Comparison of ENCODE assay signal across 8 cellular contexts in genomic region chr14:66508846-66509621, GRCh38. TPM values are rescaled to one million over a fixed set of nuclear protein-coding genes. Genes with fewer than 3 reads are reported as not detected.
A peak's percentile ranks its signal among the peaks of the same experiment; 100 is the strongest.
DNase-seq lines count a peak whose midpoint lies in the region; ATAC-seq, FAIRE-seq and TF ChIP-seq lines count a peak whose summit lies in the region.

No MANE protein-coding gene starts in this region.

- POLR2A ChIA-PET in A673 (lab: Charles Lee; ENCODE audit: low non-redundant PET) (interaction anchor here (0.7 kb wide), 1 partner anchor 635 kb away, joined by 5 read pairs; no protein-coding TSS in a partner anchor), GM12878 (lab: Charles Lee) (interaction anchor here (0.6 to 1.1 kb wide), 2 partner anchors 141 to 149 kb away, joined by 3 read pairs; no protein-coding TSS in a partner anchor)

- WGBS in GM12878 (ENCODE audit: insufficient coverage, insufficient replicate concordance, low lambda C conversion rate, missing lambda C conversion rate): 1% methylated on average over 52 of the region's 57 CpGs

- BruUV-seq in A673 (replicated peaks; lab: Mats Ljungman, UMichigan) (no TSS peak), GM12878 (replicated peaks; lab: Mats Ljungman, UMichigan) (no TSS peak)

- H3K4me1 ChIP-seq in A673 (ENCODE audit: insufficient read depth, low read length, poor library complexity, severe bottlenecking): peaks cover 10% of the 10 kb centered on the region
- peaks cover 8% of the 10 kb centered on the region for H3K4me1 ChIP-seq in GM12878 (ENCODE audit: control insufficient read depth, insufficient read depth, low read length)

- TF ChIP-seq RAD21 in GM12878 (IDR thresholded peaks at IDR 0.05; ENCODE audit: insufficient read depth, low read depth, low read length): no peak

- H3K27me3 ChIP-seq in A673 (replicated peaks; ENCODE audit: insufficient read depth, low read depth, low read length, poor library complexity) (peaks cover 14% of the 10 kb centered on the region), HL-60 (ENCODE audit: insufficient read depth, poor library complexity, severe bottlenecking) (no peaks in the 10 kb centered on the region), GM12878 (replicated peaks in 1 of 2; ENCODE audit: control insufficient read depth in 2 of 2, insufficient read depth in 2 of 2, low read length in 1 of 2) (no peaks in the 10 kb centered on the region)

- CTCF ChIA-PET in A673 (lab: Charles Lee): no interaction called here
- CTCF ChIA-PET in GM12878 (lab: Yijun Ruan, JAX): interaction anchor here (1.0 to 2.8 kb wide), 4 partner anchors 10 to 12 kb away, joined by 3 to 25 read pairs (median 6); no protein-coding TSS in a partner anchor

- ATAC-seq in GM18520 (IDR thresholded peaks at IDR 0.05; ENCODE audit: unreplicated experiment) (peak; percentile 22), GM12878 (peak; percentile 59), HG02973 (IDR thresholded peaks at IDR 0.05; ENCODE audit: unreplicated experiment) (no peak)

- intact Hi-C loops in A673 (cut with micrococcal nuclease; ENCODE audit: unreplicated experiment) (no loop called here), GM12878 (cut with micrococcal nuclease; ENCODE audit: unreplicated experiment) (loop anchor here (5.0 kb wide), 2 partner anchors 93 to 143 kb away; no protein-coding TSS in a partner anchor)

- no peaks in the 10 kb centered on the region; the same call in 1 of the 2 replicates for H4K20me1 ChIP-seq in GM12878 (ENCODE audit: control insufficient read depth, insufficient read depth)

- SMC1A ChIA-PET in GM12878 (lab: Charles Lee; ENCODE audit: uncharacterized antibody, unreplicated experiment): interaction anchor here (1.0 to 2.2 kb wide), 6 partner anchors 11 to 138 kb away, joined by 3 to 13 read pairs (median 3); no protein-coding TSS in a partner anchor

- TF ChIP-seq EP300 in GM12878 (IDR thresholded peaks at IDR 0.05; ENCODE audit: borderline replicate concordance in 1 of 2, control insufficient read depth in 1 of 2, low read depth in 2 of 2, low read length in 2 of 2): peak in 1 of 2 experiments; percentile 58; a peak in 1 of 4 replicates

- H3K9me3 ChIP-seq in A673 (ENCODE audit: low read depth, low read length, poor library complexity, severe bottlenecking) (no peaks in the 10 kb centered on the region), GM12878 (replicated peaks; ENCODE audit: control insufficient read depth, insufficient read depth, low read length) (no peaks in the 10 kb centered on the region)

- peak; percentile 36; the same call in 1 of the 2 replicates for TF ChIP-seq POLR2A in GM12878 (IDR thresholded peaks at IDR 0.05; ENCODE audit: low read depth, low read length)

- peak overlapping the region; percentile 77 for H3K27ac ChIP-seq in A673 (ENCODE audit: low read depth, low read length, poor library complexity, severe bottlenecking)
- peak overlapping the region; percentile 88 for H3K27ac ChIP-seq in HL-60 (replicated peaks)
- H3K27ac ChIP-seq in GM12878 (ENCODE audit: control insufficient read depth, insufficient read depth): peak overlapping the region; percentile 87

- H3K79me2 ChIP-seq in GM12878 (ENCODE audit: control insufficient read depth, insufficient read depth, low read length): peaks cover 63% of the 10 kb centered on the region

- H3K9ac ChIP-seq in GM12878 (ENCODE audit: control insufficient read depth, insufficient read depth, low read length): peak overlapping the region; percentile 94

- H3K4me3 ChIP-seq in A673 (ENCODE audit: low read depth, low read length, poor library complexity, severe bottlenecking): peak overlapping the region; percentile 77
- peak overlapping the region; percentile 72 for H3K4me3 ChIP-seq in HL-60 (replicated peaks; ENCODE audit: insufficient read depth, low read length)
- peak overlapping the region; percentile 95 for H3K4me3 ChIP-seq in GM12878
- H3K4me3 ChIP-seq in iPS-11a (ENCODE audit: low read depth, low read length): peak overlapping the region; percentile 98
- H3K4me3 ChIP-seq in retinal pigment epithelial cell (ENCODE audit: low read length): peak overlapping the region; percentile 65

- DNase-seq in A673 (ENCODE audit: low spot score) (peak; percentile 43), HL-60 (ENCODE audit: low read depth in 1 of 2, low spot score in 1 of 2) (peak in 1 of 2 experiments; percentile 6), T-helper 2 cell (peak; percentile 16 to 54 (median 26)), GM12878 (ENCODE audit: low read depth, low spot score) (peak; percentile 55), retinal pigment epithelial cell (ENCODE audit: low read depth) (no peak)

- no peak for FAIRE-seq in GM12878 (lab: Jason Lieb, UNC)

- RAD21 ChIA-PET in GM12878 (lab: Charles Lee; ENCODE audit: unreplicated experiment): interaction anchor here (1.0 to 2.5 kb wide), 4 partner anchors 11 to 140 kb away, joined by 4 to 17 read pairs (median 10); no protein-coding TSS in a partner anchor

- no peaks in the 10 kb centered on the region for H3K36me3 ChIP-seq in A673 (ENCODE audit: insufficient read depth, low read length, poor library complexity, severe bottlenecking)
- no peaks in the 10 kb centered on the region for H3K36me3 ChIP-seq in GM12878 (ENCODE audit: control insufficient read depth in 2 of 2, insufficient read depth in 2 of 2, low read length in 1 of 2)

- peak overlapping the region; percentile 86 for H3K4me2 ChIP-seq in GM12878 (ENCODE audit: control insufficient read depth, insufficient read depth)

- in situ Hi-C loops in GM12878 (cut with MboI): loop anchor here (10.0 kb wide), 1 partner anchor 846 kb away; the partner anchor contains the start of gene ATP6V1D

- peak overlapping the region; percentile 93 for H2AFZ ChIP-seq in GM12878 (ENCODE audit: control insufficient read depth, low read depth, low read length)

- no peak for TF ChIP-seq CTCF in A673 (conservative IDR thresholded peaks at IDR 0.05; ENCODE audit: low read depth, low read length)
- TF ChIP-seq CTCF in HL-60 (IDR thresholded peaks at IDR 0.05; ENCODE audit: insufficient read depth, low read length): no peak
- TF ChIP-seq CTCF in GM12878 (IDR thresholded peaks at IDR 0.05 in 2 of 3, conservative IDR thresholded peaks at IDR 0.05 in 1 of 3; ENCODE audit: control insufficient read depth in 2 of 3, extremely low read depth in 1 of 3, insufficient read depth in 1 of 3, low read depth in 3 of 3, low read length in 3 of 3): no peak
- TF ChIP-seq CTCF in retinal pigment epithelial cell (conservative IDR thresholded peaks at IDR 0.05; ENCODE audit: low read depth, low read length): no peak

TF ChIP-seq in GM12878, 131 proteins besides CTCF, POLR2A, EP300 and RAD21 (continues in another document):
- no peak for TF ChIP-seq NR2C1 (IDR thresholded peaks at IDR 0.05)
- TF ChIP-seq MEF2B (IDR thresholded peaks at IDR 0.05; ENCODE audit: partially characterized antibody, poor library complexity, severe bottlenecking): peak; percentile 88
- peak; percentile 41 to 52; a peak in 2 of 4 replicates for TF ChIP-seq BHLHE40 (IDR thresholded peaks at IDR 0.05; ENCODE audit: borderline replicate concordance in 1 of 2, low read depth in 2 of 2, low read length in 1 of 2)
- TF ChIP-seq SIN3A (IDR thresholded peaks at IDR 0.05; ENCODE audit: low read depth, low read length): peak; percentile 61; the same call in 1 of the 2 replicates

RNA-seq across cellular contexts. Expression of gene GPHN, which starts 1.1 kb away (rescaled TPM):
- total RNA-seq in A673 (2021): 29.9 and 30.3 TPM in 2 replicates
- total RNA-seq in GM12878 (2013; cell fraction: nucleolus; rRNA removed): 105 and 106 TPM in 2 replicates
- total RNA-seq in GM12878 (2014; rRNA removed): 23.2 and 24.5 TPM in 2 replicates
- 30.3 and 32.6 TPM in 2 replicates for total RNA-seq in GM12878 (2014; rRNA removed; fragmentation: Illumina TruSeq; extraction: Trizol)
- 44.7 and 46.0 TPM in 2 replicates for total RNA-seq in GM12878 (2021)
- polyA plus RNA-seq in GM12878 (2011; ENCODE audit: low read depth): 19.0 TPM
- polyA plus RNA-seq in GM12878 (2011; rRNA removed): 48.8 and 55.9 TPM in 2 replicates
- polyA plus RNA-seq in GM12878 (2011; cell fraction: cytosol; rRNA removed): 36.1 and 39.8 TPM in 2 replicates
- polyA plus RNA-seq in GM12878 (2011; cell fraction: nucleus; rRNA removed): 41.9 and 45.2 TPM in 2 replicates
- 31.9 and 39.3 TPM in 2 replicates for polyA plus RNA-seq in GM12878 (2012)
- polyA plus RNA-seq in GM12878 (2014; fragmentation: Illumina TruSeq; extraction: Trizol): 37.4 and 38.2 TPM in 2 replicates
- polyA plus RNA-seq in GM12878 (2014; fragmentation: Nextera tagmentation; extraction: Ambion mirVana): 10 to 100 TPM; 32.3 to 33.1 TPM
- 22.3 and 35.6 TPM in 2 replicates for polyA plus RNA-seq in GM12878 (2014; rRNA removed)
- polyA plus RNA-seq in GM12878 (2016; fragmentation: Nextera tagmentation; extraction: Ambion mirVana): 10 to 100 TPM; 33.1 to 43.7 TPM
- polyA minus RNA-seq in GM12878 (2011; rRNA and poly(A)+ RNA removed): 132 and 154 TPM in 2 replicates
- polyA minus RNA-seq in GM12878 (2011; cell fraction: cytosol; rRNA and poly(A)+ RNA removed): 39.4 and 40.0 TPM in 2 replicates
- polyA minus RNA-seq in GM12878 (2011; cell fraction: nucleus; rRNA and poly(A)+ RNA removed): 216 and 390 TPM in 2 replicates

RNA-seq across cellular contexts. Expression of gene CCDC196, which starts 22.9 kb away (rescaled TPM):
- total RNA-seq in A673 (2021) (not detected in 2 replicates), GM12878 (2014; rRNA removed) (not detected in 2 replicates), GM12878 (2014; rRNA removed; fragmentation: Illumina TruSeq; extraction: Trizol) (not detected in 2 replicates), GM12878 (2021) (not detected in 2 replicates)
- not detected in 2 replicates for total RNA-seq in GM12878 (2013; cell fraction: nucleolus; rRNA removed)
- not detected for polyA plus RNA-seq in GM12878 (2011; ENCODE audit: low read depth)
- polyA plus RNA-seq in GM12878 (2011; rRNA removed) (not detected in 2 replicates), GM12878 (2014; fragmentation: Illumina TruSeq; extraction: Trizol) (not detected in 2 replicates), GM12878 (2014; fragmentation: Nextera tagmentation; extraction: Ambion mirVana) (under 1 TPM in 1 of 2 experiments, not detected in 1; 0.03 TPM), GM12878 (2014; rRNA removed) (not detected in 2 replicates), GM12878 (2016; fragmentation: Nextera tagmentation; extraction: Ambion mirVana) (under 1 TPM; 0.28 to 0.52 TPM)
- polyA plus RNA-seq in GM12878 (2011; cell fraction: cytosol; rRNA removed): not detected in 2 replicates
- not detected in 2 replicates for polyA plus RNA-seq in GM12878 (2011; cell fraction: nucleus; rRNA removed)
- not detected in 2 replicates for polyA plus RNA-seq in GM12878 (2012)
- not detected in 2 replicates for polyA minus RNA-seq in GM12878 (2011; rRNA and poly(A)+ RNA removed)
- polyA minus RNA-seq in GM12878 (2011; cell fraction: cytosol; rRNA and poly(A)+ RNA removed): not detected in 2 replicates
- polyA minus RNA-seq in GM12878 (2011; cell fraction: nucleus; rRNA and poly(A)+ RNA removed): not detected in 2 replicates
